8 cellular contexts compared by ENCODE assay signal in genomic region chr17:34628883-34629282, GRCh38. TPM values are rescaled to one million over a fixed set of nuclear protein-coding genes. Genes with fewer than 3 reads are reported as not detected.
"Had no signal": no experiment of that assay in that cellular context is flagged by ENCODE, and none has a peak within 500 bp of the region (broad histone marks: within the 10 kb centered on the region; RNA-seq: fewer than 3 reads in every experiment).

No MANE protein-coding gene starts in this region.

- FAIRE-seq: HepG2 had no signal

- H3K4me2 ChIP-seq: GM23338 had no signal

- H3K4me3 ChIP-seq: GM23338, HAP-1 had no signal

- ATAC-seq: GM23338, HCT116, HepG2 had no signal

- H2AFZ ChIP-seq: GM23338 had no signal

- H3K9me3 ChIP-seq: HAP-1 had no signal

- DNase-seq: H7, HFFc6 had no signal

- H3K4me1 ChIP-seq: HAP-1 had no signal

- H3K36me3 ChIP-seq: HAP-1 had no signal

- H3K27ac ChIP-seq: HL-60 had no signal

RNA-seq across cellular contexts. Expression of gene TMEM132E, which starts 49.5 kb away (rescaled TPM):
- total RNA-seq: HepG2, HFFc6, HT1080 had no signal
- polyA plus RNA-seq: HepG2 had no signal
